Comparison of ENCODE assay signal across 17 cellular contexts in the genomic region with DNA sequence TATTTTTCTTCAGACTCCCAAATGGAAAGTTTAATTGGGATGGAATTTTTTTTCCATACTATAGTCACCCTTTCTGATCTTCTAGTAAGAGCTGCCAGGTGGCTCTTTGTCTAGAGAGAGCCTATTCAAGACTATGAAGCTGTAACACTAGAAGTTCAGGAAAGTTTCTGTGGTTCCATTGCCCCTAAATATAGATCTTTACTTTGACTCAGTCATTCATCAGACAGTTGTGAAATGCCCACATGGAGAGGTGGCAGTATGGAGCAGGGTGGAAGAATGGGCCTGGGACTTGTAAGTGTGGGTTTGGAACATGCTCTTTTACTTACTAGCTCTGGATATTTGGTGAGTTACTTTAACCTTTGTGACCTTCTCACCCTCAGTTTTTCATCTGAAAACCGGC.
DNase-seq lines count a peak whose midpoint lies in the region; ATAC-seq, FAIRE-seq and TF ChIP-seq lines count a peak whose summit lies in the region.
"Had no signal": no experiment of that assay in that cellular context is flagged by ENCODE, and none has a peak within 500 bp of the region (broad histone marks: within the 10 kb centered on the region; RNA-seq: fewer than 3 reads in every experiment).

No MANE protein-coding gene starts in this region.

- no peaks in the 10 kb centered on the region for H3K79me2 ChIP-seq in GM23338 (replicated peaks; ENCODE audit: insufficient read depth)
- H3K79me2 ChIP-seq in mammary epithelial cell (ENCODE audit: insufficient read depth, low read length) = peaks cover 4% of the 10 kb centered on the region
- H3K79me2 ChIP-seq in neural progenitor cell (ENCODE audit: low read depth) = no peaks in the 10 kb centered on the region

- ATAC-seq in GM23338 (0 out of 3 replicates have a peak, but pooled peaks have one; percentile 31), HG03135 (IDR thresholded peaks at IDR 0.05; ENCODE audit: unreplicated experiment) (no peak)
- ATAC-seq: activated T-cell treated with anti-CD3 and anti-CD28 coated beads, Interleukin-2, amount 50 U/mL, for 4 hours; sciatic nerve had no signal

- dilution Hi-C loops in mammary epithelial cell (cut with HindIII; ENCODE audit: low sequenced_read_pairs) = no loop called here

- H3K4me1 ChIP-seq in GM23338 (ENCODE audit: insufficient read depth) = peaks cover 4% of the 10 kb centered on the region; the same call in 1 of the 2 replicates
- peaks cover 5% of the 10 kb centered on the region for H3K4me1 ChIP-seq in mammary epithelial cell (ENCODE audit: insufficient read depth, low read length)
- peaks cover 22% of the 10 kb centered on the region for H3K4me1 ChIP-seq in neural progenitor cell
- H3K4me1 ChIP-seq: adrenal gland, SJCRH30 had no signal

- H3F3A ChIP-seq in GM23338 (replicated peaks; ENCODE audit: low read depth) = no peaks in the 10 kb centered on the region
- peaks cover 8% of the 10 kb centered on the region for H3F3A ChIP-seq in neural progenitor cell (ENCODE audit: low read depth)

- H3K27ac Mint-ChIP-seq in GM23338 (no peak overlapping the region), neural progenitor cell (no peak overlapping the region)
- no peak overlapping the region for H3K27ac Mint-ChIP-seq in activated T-helper 2 cell treated with anti-CD3 and anti-CD28 coated beads, Interferon-gamma antibody, Interleukin-2, Interleukin-4, amounts not matched to agents 10 μg/mL and 5 μg/mL and 100 μg/mL, durations not matched to agents 14 hours and 24 hours and 36 hours
- H3K27ac Mint-ChIP-seq: activated CD4-positive, alpha-beta T cell treated with anti-CD3 and anti-CD28 coated beads, Interleukin-2, amount 10 ng/mL, durations not matched to agents 7 days and 5 days had no signal

- H3K36me3 Mint-ChIP-seq in GM23338 (ENCODE audit: low read depth) (no peaks in the 10 kb centered on the region), neural progenitor cell (peaks cover 7% of the 10 kb centered on the region)
- peaks cover 49% of the 10 kb centered on the region for H3K36me3 Mint-ChIP-seq in activated T-helper 2 cell treated with anti-CD3 and anti-CD28 coated beads, Interferon-gamma antibody, Interleukin-2, Interleukin-4, amounts not matched to agents 10 μg/mL and 5 μg/mL and 100 μg/mL, durations not matched to agents 14 hours and 24 hours and 36 hours (ENCODE audit: low read depth)

- WGBS in mammary epithelial cell (ENCODE audit: low coverage, missing lambda C conversion rate) = 100% methylated on average over 1 of the region's 1 CpG

- DNase-seq in GM23338 (ENCODE audit: low spot score) (peak; percentile 4), NB4 (ENCODE audit: low read depth) (peak; percentile 36), mammary epithelial cell (peak; percentile 58), neural progenitor cell (ENCODE audit: low spot score) (no peak), HTR-8/SVneo (ENCODE audit: insufficient read length, low spot score) (no peak)
- no peak for DNase-seq in activated T-helper 2 cell treated with anti-CD3 and anti-CD28 coated beads, Interferon-gamma antibody, Interleukin-2, Interleukin-4, amounts not matched to agents 10 μg/mL and 5 μg/mL and 100 μg/mL, durations not matched to agents 14 hours and 24 hours and 36 hours (ENCODE audit: low spot score)
- DNase-seq: activated CD4-positive, alpha-beta T cell treated with anti-CD3 and anti-CD28 coated beads, Interleukin-2, amount 10 ng/mL, durations not matched to agents 7 days and 5 days; activated T-cell treated with anti-CD3 and anti-CD28 coated beads, Interleukin-2, amount 50 U/mL, for 4 hours; adrenal gland; midbrain; NCI-H2081 treated with DMSO at 0.1 percent for 48 hours; T-helper 9 cell had no signal

- H3K27me3 Mint-ChIP-seq in GM23338 (ENCODE audit: insufficient read depth, low read depth, poor library complexity) (no peaks in the 10 kb centered on the region), neural progenitor cell (ENCODE audit: insufficient read depth, low read depth) (no peaks in the 10 kb centered on the region)
- no peaks in the 10 kb centered on the region for H3K27me3 Mint-ChIP-seq in activated T-helper 2 cell treated with anti-CD3 and anti-CD28 coated beads, Interferon-gamma antibody, Interleukin-2, Interleukin-4, amounts not matched to agents 10 μg/mL and 5 μg/mL and 100 μg/mL, durations not matched to agents 14 hours and 24 hours and 36 hours (ENCODE audit: low read depth)
- H3K27me3 Mint-ChIP-seq: activated CD4-positive, alpha-beta T cell treated with anti-CD3 and anti-CD28 coated beads, Interleukin-2, amount 10 ng/mL, durations not matched to agents 7 days and 5 days; B cell had no signal

- H3K4me2 ChIP-seq in GM23338 (no peak overlapping the region), mammary epithelial cell (ENCODE audit: insufficient read depth, low read depth, low read length) (no peak overlapping the region), neural progenitor cell (no peak overlapping the region)

- peaks cover 9% of the 10 kb centered on the region for H3K4me1 Mint-ChIP-seq in GM23338
- H3K4me1 Mint-ChIP-seq in neural progenitor cell = no peaks in the 10 kb centered on the region
- H3K4me1 Mint-ChIP-seq in activated T-helper 2 cell treated with anti-CD3 and anti-CD28 coated beads, Interferon-gamma antibody, Interleukin-2, Interleukin-4, amounts not matched to agents 10 μg/mL and 5 μg/mL and 100 μg/mL, durations not matched to agents 14 hours and 24 hours and 36 hours (ENCODE audit: low read depth) = peaks cover 6% of the 10 kb centered on the region
- H3K4me1 Mint-ChIP-seq: activated CD4-positive, alpha-beta T cell treated with anti-CD3 and anti-CD28 coated beads, Interleukin-2, amount 10 ng/mL, durations not matched to agents 7 days and 5 days had no signal

- H2AFZ ChIP-seq in GM23338 (no peak overlapping the region), mammary epithelial cell (ENCODE audit: low read depth, low read length) (no peak overlapping the region), neural progenitor cell (replicated peaks) (no peak overlapping the region)

- no peaks in the 10 kb centered on the region for H3K9me3 Mint-ChIP-seq in GM23338
- H3K9me3 Mint-ChIP-seq in neural progenitor cell = no peaks in the 10 kb centered on the region
- H3K9me3 Mint-ChIP-seq in activated T-helper 2 cell treated with anti-CD3 and anti-CD28 coated beads, Interferon-gamma antibody, Interleukin-2, Interleukin-4, amounts not matched to agents 10 μg/mL and 5 μg/mL and 100 μg/mL, durations not matched to agents 14 hours and 24 hours and 36 hours = no peaks in the 10 kb centered on the region
- H3K9me3 Mint-ChIP-seq: activated CD4-positive, alpha-beta T cell treated with anti-CD3 and anti-CD28 coated beads, Interleukin-2, amount 10 ng/mL, durations not matched to agents 7 days and 5 days; activated T-cell treated with anti-CD3 and anti-CD28 coated beads, Interleukin-2, amount 50 U/mL, for 4 hours had no signal

- H3K27ac ChIP-seq in GM23338 (ENCODE audit: low read depth) = no peak overlapping the region
- no peak overlapping the region for H3K27ac ChIP-seq in mammary epithelial cell (ENCODE audit: insufficient read depth, low read depth, low read length)
- peak overlapping the region; percentile 41 for H3K27ac ChIP-seq in neural progenitor cell
- H3K27ac ChIP-seq: adrenal gland, neutrophil, SJCRH30 had no signal

- intact Hi-C loops in mammary epithelial cell (cut with micrococcal nuclease) = no loop called here
- intact Hi-C loops in activated T-helper 2 cell treated with anti-CD3 and anti-CD28 coated beads, Interferon-gamma antibody, Interleukin-2, Interleukin-4, amounts not matched to agents 10 μg/mL and 5 μg/mL and 100 μg/mL, durations not matched to agents 14 hours and 24 hours and 36 hours (cut with micrococcal nuclease) = no loop called here

- in situ Hi-C loops in mammary epithelial cell (cut with MboI; ENCODE audit: low sequenced_read_pairs in 2 of 2) = no loop called here

- H3K9ac ChIP-seq in mammary epithelial cell (ENCODE audit: insufficient read depth, low read length) (no peak overlapping the region), neural progenitor cell (no peak overlapping the region)

- H3K9me2 ChIP-seq in GM23338 (ENCODE audit: insufficient read depth) = no peaks in the 10 kb centered on the region

- H4K20me1 ChIP-seq in GM23338 (replicated peaks; ENCODE audit: insufficient read depth) = no peaks in the 10 kb centered on the region; the same call in 1 of the 2 replicates
- no peaks in the 10 kb centered on the region for H4K20me1 ChIP-seq in mammary epithelial cell (ENCODE audit: insufficient read depth, low read length)
- no peaks in the 10 kb centered on the region for H4K20me1 ChIP-seq in neural progenitor cell (ENCODE audit: low read depth)

- TF ChIP-seq POLR2A in NB4 (IDR thresholded peaks at IDR 0.05; ENCODE audit: extremely low read depth, insufficient read length) = no peak

- BruUV-seq in mammary epithelial cell (replicated peaks; lab: Mats Ljungman, UMichigan) = no TSS peak

- no peaks in the 10 kb centered on the region for H3K9me3 ChIP-seq in mammary epithelial cell (replicated peaks; ENCODE audit: insufficient read depth, low read length)
- H3K9me3 ChIP-seq in neural progenitor cell (ENCODE audit: low read depth) = no peaks in the 10 kb centered on the region
- H3K9me3 ChIP-seq: adrenal gland, neutrophil, SJCRH30 had no signal

- H3K36me3 ChIP-seq in GM23338 (ENCODE audit: insufficient read depth) (0 out of 2 replicates have a peak, but pooled peaks cover 2% of the 10 kb centered on the region), mammary epithelial cell (ENCODE audit: insufficient read depth, low read length) (peaks cover 3% of the 10 kb centered on the region), neural progenitor cell (no peaks in the 10 kb centered on the region)
- H3K36me3 ChIP-seq: adrenal gland had no signal

- H3K27me3 ChIP-seq in GM23338 (ENCODE audit: insufficient read depth) (no peaks in the 10 kb centered on the region), mammary epithelial cell (ENCODE audit: insufficient read depth, low read length) (no peaks in the 10 kb centered on the region), neural progenitor cell (no peaks in the 10 kb centered on the region)
- H3K27me3 ChIP-seq: adrenal gland, neutrophil, SJCRH30 had no signal

- FAIRE-seq in HTR-8/SVneo (lab: Jason Lieb, UNC) = no peak

- CTCF ChIA-PET in mammary epithelial cell (lab: Charles Lee; ENCODE audit: low non-redundant PET) = no interaction called here

- H3K4me3 ChIP-seq in GM23338 = no peak overlapping the region
- no peak overlapping the region for H3K4me3 ChIP-seq in NB4 (ENCODE audit: low read depth, low read length)
- H3K4me3 ChIP-seq in mammary epithelial cell (replicated peaks in 1 of 3; ENCODE audit: insufficient read depth in 1 of 3, low read depth in 2 of 3, low read length in 3 of 3) = no peak overlapping the region
- H3K4me3 ChIP-seq in neural progenitor cell = no peak overlapping the region
- H3K4me3 ChIP-seq: adrenal gland, SJCRH30 had no signal

- H3K4me3 Mint-ChIP-seq in GM23338 = no peak overlapping the region
- no peak overlapping the region for H3K4me3 Mint-ChIP-seq in neural progenitor cell
- H3K4me3 Mint-ChIP-seq in activated T-helper 2 cell treated with anti-CD3 and anti-CD28 coated beads, Interferon-gamma antibody, Interleukin-2, Interleukin-4, amounts not matched to agents 10 μg/mL and 5 μg/mL and 100 μg/mL, durations not matched to agents 14 hours and 24 hours and 36 hours (ENCODE audit: low read depth) = no peak overlapping the region
- H3K4me3 Mint-ChIP-seq: activated CD4-positive, alpha-beta T cell treated with anti-CD3 and anti-CD28 coated beads, Interleukin-2, amount 10 ng/mL, durations not matched to agents 7 days and 5 days; activated T-cell treated with anti-CD3 and anti-CD28 coated beads, Interleukin-2, amount 50 U/mL, for 4 hours; B cell had no signal

- TF ChIP-seq CTCF in GM23338 (conservative IDR thresholded peaks at IDR 0.05; ENCODE audit: low read depth in 2 of 2) = peak in 1 of 2 experiments; percentile 45; a peak in 2 of 4 replicates
- no peak for TF ChIP-seq CTCF in NB4 (IDR thresholded peaks at IDR 0.05; ENCODE audit: low read depth, low read length)
- peak in 1 of 2 donors; percentile 9 for TF ChIP-seq CTCF in mammary epithelial cell (conservative IDR thresholded peaks at IDR 0.05 in 1 of 2, IDR thresholded peaks at IDR 0.05 in 1 of 2; ENCODE audit: extremely low read depth in 1 of 2, insufficient read depth in 1 of 2, low read depth in 1 of 2, low read length in 2 of 2)
- TF ChIP-seq CTCF in neural progenitor cell (IDR thresholded peaks at IDR 0.05) = no peak

Comparison
In these comparisons a context has a peak if more than half of its experiments do, and no peak if none do; other contexts are left out.
1. DNase-seq: peak in GM23338 (single experiment), NB4 (single experiment) and mammary epithelial cell (single experiment); none in neural progenitor cell (single experiment), HTR-8/SVneo (single experiment) and activated T-helper 2 cell treated with anti-CD3 and anti-CD28 coated beads, Interferon-gamma antibody, Interleukin-2, Interleukin-4, amounts not matched to agents 10 μg/mL and 5 μg/mL and 100 μg/mL, durations not matched to agents 14 hours and 24 hours and 36 hours (single experiment).